8 cellular contexts compared by ENCODE assay signal in the genomic region with DNA sequence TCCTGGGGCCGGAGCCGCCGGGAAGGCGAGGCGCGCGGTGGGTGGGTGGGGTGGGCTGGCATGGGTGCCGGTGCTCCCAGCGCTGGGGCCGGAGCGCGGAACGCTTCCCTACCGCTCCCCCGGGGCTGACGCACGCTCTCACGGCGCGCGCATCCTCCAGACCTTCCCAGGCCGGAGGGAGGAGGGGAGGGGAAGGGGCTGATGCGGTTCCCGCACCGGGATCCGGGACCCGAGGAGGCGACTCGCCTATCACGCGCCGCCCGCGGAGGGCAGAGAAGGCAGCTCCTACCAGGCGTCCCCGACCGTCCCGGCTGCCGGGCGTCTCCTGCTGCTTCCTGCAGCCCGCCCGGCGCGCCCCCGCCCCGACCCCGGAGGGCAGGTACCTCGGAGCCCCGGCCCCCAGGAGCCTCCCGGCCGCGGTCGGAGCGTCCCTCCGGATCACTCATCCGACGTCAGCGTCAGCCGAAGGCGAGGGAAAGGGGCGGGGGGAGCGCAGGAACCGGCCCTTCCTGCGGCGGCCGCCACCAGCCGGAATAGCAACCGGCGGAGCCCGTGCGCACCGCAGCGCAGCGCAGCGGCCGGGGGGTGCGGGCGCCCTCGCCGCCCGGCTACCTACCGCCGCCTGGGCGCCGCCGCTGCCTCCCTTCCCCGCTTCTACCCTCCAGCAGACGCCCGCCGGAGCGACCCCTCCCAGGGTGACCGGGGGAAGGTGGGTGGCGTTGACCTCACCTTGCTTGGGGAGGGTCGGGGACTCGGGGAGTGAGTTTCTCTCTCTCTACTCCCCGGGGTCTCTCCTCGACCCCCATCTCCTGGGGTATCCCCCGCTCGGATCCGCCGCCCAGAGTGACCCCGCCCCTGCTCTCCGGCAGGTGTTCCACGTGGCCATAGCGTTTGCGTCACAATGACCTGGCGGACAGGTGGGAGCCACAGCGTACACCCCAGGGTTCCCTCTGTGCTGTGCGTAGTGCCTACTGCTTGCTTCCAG. TPM values are rescaled to one million over a fixed set of nuclear protein-coding genes. Genes with fewer than 3 reads are reported as not detected.
DNase-seq lines count a peak whose midpoint lies in the region; ATAC-seq, FAIRE-seq and TF ChIP-seq lines count a peak whose summit lies in the region.

ICA1 (minus strand) TSS at position 457 of the 985 bp plus-strand sequence. CDS start 26,241 bp downstream, outside the sequence.

- peak; percentile 48 for ATAC-seq in HG03025 (IDR thresholded peaks at IDR 0.05; ENCODE audit: low FRiP score, unreplicated experiment)

- peak within 1 kb of the TSS; percentile 30 to 41 for H3K4me3 ChIP-seq in uterus

- TF ChIP-seq CTCF in nephron (IDR thresholded peaks at IDR 0.05; ENCODE audit: unreplicated experiment in 3 of 3): no peak
- TF ChIP-seq CTCF in uterus (IDR thresholded peaks at IDR 0.05): no peak

- peak within 1 kb of the TSS; percentile 55 for H3K27ac Mint-ChIP-seq in activated T-helper 1 cell treated with anti-CD3 and anti-CD28 coated beads, Interleukin-12 subunit alpha, Interleukin-12 subunit beta, Interleukin-2, Interleukin-4 antibody, amounts not matched to agents 30 ng/mL and 10 ng/mL and 1 ng/mL, durations not matched to agents 14 hours and 24 hours and 36 hours
- peak within 1 kb of the TSS in 1 of 3 experiments; percentile 34 for H3K27ac Mint-ChIP-seq in nephron

- peak in 1 of 2 donors; percentile 41 for TF ChIP-seq POLR2A in uterus (IDR thresholded peaks at IDR 0.05)

- H3K9me3 Mint-ChIP-seq in activated T-helper 1 cell treated with anti-CD3 and anti-CD28 coated beads, Interleukin-12 subunit alpha, Interleukin-12 subunit beta, Interleukin-2, Interleukin-4 antibody, amounts not matched to agents 30 ng/mL and 10 ng/mL and 1 ng/mL, durations not matched to agents 14 hours and 24 hours and 36 hours: no peaks in the 10 kb centered on the region
- peaks cover 2% of the 10 kb centered on the region for H3K9me3 Mint-ChIP-seq in nephron

- H3K27ac ChIP-seq in uterus: peak within 1 kb of the TSS; percentile 66

- H3K4me3 Mint-ChIP-seq in activated T-helper 1 cell treated with anti-CD3 and anti-CD28 coated beads, Interleukin-12 subunit alpha, Interleukin-12 subunit beta, Interleukin-2, Interleukin-4 antibody, amounts not matched to agents 30 ng/mL and 10 ng/mL and 1 ng/mL, durations not matched to agents 14 hours and 24 hours and 36 hours: peak within 1 kb of the TSS; percentile 81
- peak within 1 kb of the TSS; percentile 85 to 89 (median 86) for H3K4me3 Mint-ChIP-seq in nephron

- no peak for FAIRE-seq in frontal cortex (lab: Jason Lieb, UNC)

- no peaks in the 10 kb centered on the region for H3K4me1 ChIP-seq in uterus

- peaks cover 9% of the 10 kb centered on the region for H3K4me1 Mint-ChIP-seq in activated T-helper 1 cell treated with anti-CD3 and anti-CD28 coated beads, Interleukin-12 subunit alpha, Interleukin-12 subunit beta, Interleukin-2, Interleukin-4 antibody, amounts not matched to agents 30 ng/mL and 10 ng/mL and 1 ng/mL, durations not matched to agents 14 hours and 24 hours and 36 hours (ENCODE audit: low read depth)
- peaks cover 6% of the 10 kb centered on the region for H3K4me1 Mint-ChIP-seq in nephron

- intact Hi-C loops in activated T-helper 1 cell treated with anti-CD3 and anti-CD28 coated beads, Interleukin-12 subunit alpha, Interleukin-12 subunit beta, Interleukin-2, Interleukin-4 antibody, amounts not matched to agents 30 ng/mL and 10 ng/mL and 1 ng/mL, durations not matched to agents 14 hours and 24 hours and 36 hours (cut with micrococcal nuclease): no loop called here
- intact Hi-C loops in uterus (cut with DNase I; ENCODE audit: low total_unique reads): no loop called here

- H3K27me3 Mint-ChIP-seq in activated T-helper 1 cell treated with anti-CD3 and anti-CD28 coated beads, Interleukin-12 subunit alpha, Interleukin-12 subunit beta, Interleukin-2, Interleukin-4 antibody, amounts not matched to agents 30 ng/mL and 10 ng/mL and 1 ng/mL, durations not matched to agents 14 hours and 24 hours and 36 hours (ENCODE audit: insufficient read depth): peaks cover 43% of the 10 kb centered on the region
- H3K27me3 Mint-ChIP-seq in nephron (ENCODE audit: low read depth): peaks cover 44% of the 10 kb centered on the region

- no peaks in the 10 kb centered on the region for H3K9me3 ChIP-seq in uterus

- no peaks in the 10 kb centered on the region for H3K36me3 Mint-ChIP-seq in activated T-helper 1 cell treated with anti-CD3 and anti-CD28 coated beads, Interleukin-12 subunit alpha, Interleukin-12 subunit beta, Interleukin-2, Interleukin-4 antibody, amounts not matched to agents 30 ng/mL and 10 ng/mL and 1 ng/mL, durations not matched to agents 14 hours and 24 hours and 36 hours (ENCODE audit: low read depth)
- no peaks in the 10 kb centered on the region for H3K36me3 Mint-ChIP-seq in nephron (ENCODE audit: low read depth)

- H3K27me3 ChIP-seq in uterus: no peaks in the 10 kb centered on the region

- peak; percentile 9 for DNase-seq in stimulated activated CD4-positive, alpha-beta T cell treated with anti-CD3 and anti-CD28 coated beads, Interleukin-12 subunit alpha, Interleukin-12 subunit beta, amount 100 ng/mL, for 4 hours
- no peak for DNase-seq in stimulated activated CD4-positive, alpha-beta T cell treated with anti-CD3 and anti-CD28 coated beads, Interleukin-4, amount 100 ng/mL, for 24 hours
- peak; percentile 91 for DNase-seq in NCI-H345 (lab: John Stamatoyannopoulos, UW)
- no peak for DNase-seq in activated T-helper 1 cell treated with anti-CD3 and anti-CD28 coated beads, Interleukin-12 subunit alpha, Interleukin-12 subunit beta, Interleukin-2, Interleukin-4 antibody, amounts not matched to agents 30 ng/mL and 10 ng/mL and 1 ng/mL, durations not matched to agents 14 hours and 24 hours and 36 hours (ENCODE audit: low spot score)
- DNase-seq in frontal cortex (ENCODE audit: low spot score in 2 of 2): peak; percentile 50 to 54
- DNase-seq in uterus: peak; percentile 15 to 24

- no peaks in the 10 kb centered on the region for H3K36me3 ChIP-seq in uterus

RNA-seq across cellular contexts. Expression of gene ICA1, which starts in this region (rescaled TPM):
- 1.9 and 2.3 TPM in 2 replicates for total RNA-seq in activated T-helper 1 cell treated with anti-CD3 and anti-CD28 coated beads, Interleukin-12 subunit alpha, Interleukin-12 subunit beta, Interleukin-2, Interleukin-4 antibody, amounts not matched to agents 30 ng/mL and 10 ng/mL and 1 ng/mL, durations not matched to agents 14 hours and 24 hours and 36 hours
- total RNA-seq in frontal cortex: 42.4 TPM
- 10 to 100 TPM in 3 of 4 donors, 1 to 10 TPM in 1; 3.5 to 36.9 (median 28.5) TPM for total RNA-seq in uterus

Comparison
In these comparisons a context has a peak if more than half of its experiments do, and no peak if none do; other contexts are left out.
1. DNase-seq: peak in stimulated activated CD4-positive, alpha-beta T cell treated with anti-CD3 and anti-CD28 coated beads, Interleukin-12 subunit alpha, Interleukin-12 subunit beta, amount 100 ng/mL, for 4 hours (single experiment), NCI-H345 (single experiment), frontal cortex (2 of 2) and uterus (2 of 2); none in stimulated activated CD4-positive, alpha-beta T cell treated with anti-CD3 and anti-CD28 coated beads, Interleukin-4, amount 100 ng/mL, for 24 hours (single experiment) and activated T-helper 1 cell treated with anti-CD3 and anti-CD28 coated beads, Interleukin-12 subunit alpha, Interleukin-12 subunit beta, Interleukin-2, Interleukin-4 antibody, amounts not matched to agents 30 ng/mL and 10 ng/mL and 1 ng/mL, durations not matched to agents 14 hours and 24 hours and 36 hours (single experiment).